19 cellular contexts compared by ENCODE assay signal in genomic region chr7:99928188-99928587, GRCh38. TPM values are rescaled to one million over a fixed set of nuclear protein-coding genes. Genes with fewer than 3 reads are reported as not detected.
"Had no signal": no experiment of that assay in that cellular context is flagged by ENCODE, and none has a peak within 500 bp of the region (broad histone marks: within the 10 kb centered on the region; RNA-seq: fewer than 3 reads in every experiment).

No MANE protein-coding gene starts in this region.

- H3K9me3 Mint-ChIP-seq: activated CD4-positive, alpha-beta memory T cell treated with anti-CD3 and anti-CD28 coated beads for 36 hours; activated T-helper 1 cell treated with anti-CD3 and anti-CD28 coated beads, Interleukin-12 subunit alpha, Interleukin-12 subunit beta, Interleukin-2, Interleukin-4 antibody, amounts not matched to agents 30 ng/mL and 10 ng/mL and 1 ng/mL, durations not matched to agents 14 hours and 24 hours and 36 hours; endodermal cell; stimulated activated memory B cell treated with anti-CD40 and anti-IgM and Interleukin-4, amounts not matched to agents 10 μg/mL and 1 μg/mL and 100 μg/mL, for 72 hours; T-helper 1 cell treated with Interleukin-12 subunit alpha and Interleukin-12 subunit beta and Interleukin-4 antibody, amounts not matched to agents 30 μg/mL and 1 μg/mL, for 36 hours had no signal

- H3K4me3 Mint-ChIP-seq: T-helper 1 cell treated with Interleukin-12 subunit alpha and Interleukin-12 subunit beta and Interleukin-4 antibody, amounts not matched to agents 30 μg/mL and 1 μg/mL, for 36 hours had no signal

- H3K27ac ChIP-seq: brain microvascular endothelial cell had no signal

- H3K9me3 ChIP-seq: upper lobe of left lung had no signal

- H3K36me3 ChIP-seq: brain microvascular endothelial cell, upper lobe of left lung had no signal

- H3K27ac Mint-ChIP-seq: activated CD4-positive, alpha-beta memory T cell treated with anti-CD3 and anti-CD28 coated beads for 36 hours; activated T-helper 1 cell treated with anti-CD3 and anti-CD28 coated beads, Interleukin-12 subunit alpha, Interleukin-12 subunit beta, Interleukin-2, Interleukin-4 antibody, amounts not matched to agents 30 ng/mL and 10 ng/mL and 1 ng/mL, durations not matched to agents 14 hours and 24 hours and 36 hours; endodermal cell; progenitor cell of endocrine pancreas; stimulated activated memory B cell treated with anti-CD40 and anti-IgM and Interleukin-4, amounts not matched to agents 10 μg/mL and 1 μg/mL and 100 μg/mL, for 72 hours; T-helper 1 cell treated with Interleukin-12 subunit alpha and Interleukin-12 subunit beta and Interleukin-4 antibody, amounts not matched to agents 30 μg/mL and 1 μg/mL, for 36 hours had no signal

- H3K4me3 ChIP-seq: upper lobe of left lung had no signal

- ATAC-seq: stimulated activated memory B cell treated with anti-CD40 and anti-IgM and Interleukin-4, amounts not matched to agents 10 μg/mL and 1 μg/mL and 100 μg/mL, for 72 hours had no signal

- H3K27me3 ChIP-seq: upper lobe of left lung had no signal

- DNase-seq: activated CD4-positive, alpha-beta memory T cell treated with anti-CD3 and anti-CD28 coated beads for 36 hours; activated naive CD4-positive, alpha-beta T cell treated with Interleukin-2 at 50 U/mL for 16 hours; amygdala; brain microvascular endothelial cell; endodermal cell; hypothalamus; kidney glomerular epithelial cell; occipital lobe; right cardiac atrium; substantia nigra; upper lobe of left lung had no signal

- H3K36me3 Mint-ChIP-seq: activated CD4-positive, alpha-beta memory T cell treated with anti-CD3 and anti-CD28 coated beads for 36 hours; stimulated activated memory B cell treated with anti-CD40 and anti-IgM and Interleukin-4, amounts not matched to agents 10 μg/mL and 1 μg/mL and 100 μg/mL, for 72 hours had no signal

RNA-seq across cellular contexts. Expression of gene GJC3, which starts 1.2 kb away (rescaled TPM):
- total RNA-seq: chondrocyte had no signal
- polyA plus RNA-seq: esophagus had no signal

RNA-seq across cellular contexts. Expression of gene AZGP1, which starts 47.6 kb away (rescaled TPM):
- total RNA-seq: activated CD4-positive, alpha-beta memory T cell treated with anti-CD3 and anti-CD28 coated beads for 36 hours; activated T-helper 1 cell treated with anti-CD3 and anti-CD28 coated beads, Interleukin-12 subunit alpha, Interleukin-12 subunit beta, Interleukin-2, Interleukin-4 antibody, amounts not matched to agents 30 ng/mL and 10 ng/mL and 1 ng/mL, durations not matched to agents 14 hours and 24 hours and 36 hours; chondrocyte; dermis microvascular lymphatic vessel endothelial cell; endodermal cell; occipital lobe; progenitor cell of endocrine pancreas had no signal

RNA-seq across cellular contexts. Expression of gene OR2AE1, which starts 51.4 kb away (rescaled TPM):
- total RNA-seq: activated CD4-positive, alpha-beta memory T cell treated with anti-CD3 and anti-CD28 coated beads for 36 hours; chondrocyte; dermis microvascular lymphatic vessel endothelial cell; endodermal cell; mesenteric fat pad; occipital lobe; progenitor cell of endocrine pancreas had no signal
- polyA plus RNA-seq: esophagus had no signal
